In the genomic region with DNA sequence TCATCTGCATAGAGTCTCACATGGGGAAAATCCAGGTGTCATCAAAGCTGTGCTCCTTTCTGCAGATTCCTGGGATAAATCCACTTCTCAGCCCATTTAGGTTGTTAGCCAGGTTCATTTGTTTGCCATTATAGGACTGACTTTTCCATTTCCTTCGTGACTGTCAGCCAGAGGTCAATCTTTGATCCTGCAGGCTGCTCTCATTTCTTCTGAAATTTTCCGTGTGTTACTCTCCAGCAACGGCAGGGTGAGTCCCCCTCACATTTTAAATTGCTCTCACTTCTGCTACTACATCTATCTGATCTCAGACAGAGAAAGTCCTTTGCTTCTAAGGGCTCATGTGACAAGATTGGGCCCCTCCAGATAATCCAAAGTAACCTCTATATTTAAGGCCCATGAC, we compare ENCODE assay signal across 19 cellular contexts.
A peak's percentile ranks its signal among the peaks of the same experiment; 100 is the strongest.
DNase-seq lines count a peak whose midpoint lies in the region; ATAC-seq and TF ChIP-seq lines count a peak whose summit lies in the region.
"Had no signal": no experiment of that assay in that cellular context is flagged by ENCODE, and none has a peak within 500 bp of the region (broad histone marks: within the 10 kb centered on the region; RNA-seq: fewer than 3 reads in every experiment).

No MANE protein-coding gene starts in this region.

- no peak overlapping the region for H3K4me2 ChIP-seq in osteoblast (ENCODE audit: insufficient read depth, low read length)

- H3K36me3 ChIP-seq in osteoblast (ENCODE audit: insufficient read depth, low read length), result no peaks in the 10 kb centered on the region
- H3K36me3 ChIP-seq: BE2C had no signal

- no peaks in the 10 kb centered on the region for H4K20me1 ChIP-seq in osteoblast (ENCODE audit: insufficient read depth, low read length)

- H3K4me1 ChIP-seq in osteoblast (ENCODE audit: insufficient read depth, low read length), result peaks cover 12% of the 10 kb centered on the region
- H3K4me1 ChIP-seq: BE2C, parathyroid adenoma had no signal

- ATAC-seq in GM19395 (IDR thresholded peaks at IDR 0.05; ENCODE audit: unreplicated experiment) (peak; percentile 72), HG03432 (IDR thresholded peaks at IDR 0.05; ENCODE audit: unreplicated experiment) (peak; percentile 58)
- ATAC-seq: activated CD8-positive, alpha-beta memory T cell treated with anti-CD3 and anti-CD28 coated beads, Interleukin-2, amount 10 ng/mL, durations not matched to agents 7 days and 5 days; activated naive CD8-positive, alpha-beta T cell treated with anti-CD3 and anti-CD28 coated beads, Interleukin-2, amount 50 U/mL, for 24 hours; naive thymus-derived CD8-positive, alpha-beta T cell; sciatic nerve had no signal

- peak; percentile 17 for DNase-seq in epithelial cell of esophagus (ENCODE audit: low read depth)
- no peak for DNase-seq in osteoblast (ENCODE audit: insufficient read length, low spot score, missing footprints)
- no peak for DNase-seq in dorsolateral prefrontal cortex
- no peak for DNase-seq in activated T-cell treated with anti-CD3 and anti-CD28 coated beads, Interleukin-2, amount 50 U/mL, for 48 hours
- no peak for DNase-seq in mesenteric fat pad (ENCODE audit: low spot score)
- DNase-seq: activated CD4-positive, alpha-beta T cell treated with anti-CD3 and anti-CD28 coated beads for 4 hours; activated CD8-positive, alpha-beta memory T cell treated with anti-CD3 and anti-CD28 coated beads, Interleukin-2, amount 10 ng/mL, durations not matched to agents 7 days and 5 days; activated naive CD8-positive, alpha-beta T cell treated with anti-CD3 and anti-CD28 coated beads, Interleukin-2, amount 50 U/mL, for 24 hours; BE2C; KG1; naive thymus-derived CD8-positive, alpha-beta T cell; NCI-H2081; NCI-H510A treated with DMSO at 0.1 percent for 48 hours; stimulated activated CD4-positive, alpha-beta T cell treated with anti-CD3 and anti-CD28 coated beads, Interleukin-15, amount 100 ng/mL, for 24 hours; substantia nigra had no signal

- no peaks in the 10 kb centered on the region for H3K9me3 ChIP-seq in osteoblast (ENCODE audit: low read depth, low read length)
- H3K9me3 ChIP-seq: BE2C had no signal

- H3K4me3 ChIP-seq in epithelial cell of esophagus (ENCODE audit: low read length) (no peak overlapping the region), osteoblast (ENCODE audit: insufficient read depth, low read length) (no peak overlapping the region), dorsolateral prefrontal cortex (no peak overlapping the region)

- H3K27me3 ChIP-seq in osteoblast (ENCODE audit: insufficient read depth, low read length) (no peaks in the 10 kb centered on the region), dorsolateral prefrontal cortex (peaks cover 0 to 4% (median 0%) of the 10 kb centered on the region in 45 donors)
- H3K27me3 ChIP-seq: BE2C had no signal

- peak overlapping the region; percentile 67 for H2AFZ ChIP-seq in osteoblast (ENCODE audit: low read length)
- H2AFZ ChIP-seq: parathyroid adenoma had no signal

- H3K79me2 ChIP-seq in osteoblast (ENCODE audit: insufficient read depth, low read length), result no peaks in the 10 kb centered on the region
- H3K79me2 ChIP-seq: parathyroid adenoma had no signal

- intact Hi-C loops in dorsolateral prefrontal cortex (cut with DNase I), result no loop called here

- H3K27ac ChIP-seq in osteoblast (ENCODE audit: low read depth, low read length) (no peak overlapping the region), dorsolateral prefrontal cortex (no peak overlapping the region)
- H3K27ac ChIP-seq: parathyroid adenoma had no signal

- no peak for TF ChIP-seq CTCF in epithelial cell of esophagus (IDR thresholded peaks at IDR 0.05; ENCODE audit: insufficient read depth, low read depth, low read length, missing control alignments)
- no peak for TF ChIP-seq CTCF in osteoblast (IDR thresholded peaks at IDR 0.05; ENCODE audit: extremely low read depth, low read depth, low read length)
- TF ChIP-seq CTCF in dorsolateral prefrontal cortex (IDR thresholded peaks at IDR 0.05 in 54 of 56, conservative IDR thresholded peaks at IDR 0.05 in 2 of 56; ENCODE audit: low read depth in 1 of 56, partially characterized antibody in 56 of 56), result no peak
